Comparison of ENCODE assay signal across 9 cellular contexts in the genomic region with DNA sequence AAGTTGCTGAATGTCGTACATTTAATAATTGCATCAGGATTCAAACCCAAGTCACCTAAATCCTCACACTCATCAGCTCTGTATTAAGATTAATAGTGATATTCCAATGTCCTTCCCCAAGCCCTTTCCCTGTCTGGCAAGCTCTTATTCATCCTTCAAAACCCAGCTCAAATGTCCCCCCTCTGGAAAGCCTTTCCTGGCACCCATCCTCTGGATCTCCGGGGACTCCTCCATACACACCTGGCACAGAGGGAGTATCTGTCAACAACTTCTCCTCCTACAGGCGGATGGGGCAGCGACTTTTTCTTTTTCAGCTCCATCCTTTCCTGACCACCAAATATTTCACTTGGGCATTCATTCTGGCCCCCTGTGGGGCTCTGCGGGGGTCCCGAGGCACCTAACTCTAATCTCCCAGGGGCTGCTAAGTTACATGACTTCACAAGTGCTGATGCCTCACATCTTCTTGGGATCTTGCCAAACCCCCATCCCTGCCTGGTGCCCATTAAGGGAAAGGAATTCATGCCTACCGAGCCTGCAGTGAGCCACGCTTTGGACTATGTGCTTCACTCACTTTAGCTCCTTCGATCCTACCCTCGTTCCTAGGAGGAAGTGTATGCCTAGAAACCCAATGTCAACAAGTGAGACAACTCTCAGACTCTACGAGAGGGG. TPM values are rescaled to one million over a fixed set of nuclear protein-coding genes. Genes with fewer than 3 reads are reported as not detected.
DNase-seq lines count a peak whose midpoint lies in the region; FAIRE-seq lines count a peak whose summit lies in the region.
"Had no signal": no experiment of that assay in that cellular context is flagged by ENCODE, and none has a peak within 500 bp of the region (broad histone marks: within the 10 kb centered on the region; RNA-seq: fewer than 3 reads in every experiment).

No MANE protein-coding gene starts in this region.

- FAIRE-seq in RCC 7860 (lab: Jason Lieb, UNC) (peak; percentile 86), small intestine (lab: Jason Lieb, UNC) (no peak)

- 61 to 64% methylated on average over 11 of the region's 11 CpGs for WGBS in esophagus, 2 donors
- WGBS in small intestine, 3 donors: 41 to 65% (median 49%) methylated on average over 11 of the region's 11 CpGs

- H3K9me3 ChIP-seq in esophagus (ENCODE audit: control insufficient read depth in 2 of 2, insufficient read depth in 1 of 2, low read depth in 1 of 2, low read length in 1 of 2) (no peaks in the 10 kb centered on the region), small intestine (ENCODE audit: control insufficient read depth, low read depth) (no peaks in the 10 kb centered on the region)

- DNase-seq in EL (peak; percentile 78), RCC 7860 (ENCODE audit: low spot score) (peak; percentile 97), small intestine (peak; percentile 64), NCI-H748 treated with DMSO at 0.1 percent for 48 hours (lab: John Stamatoyannopoulos, UW) (no peak), dermis blood vessel endothelial cell (no peak), NCI-H1694 (lab: John Stamatoyannopoulos, UW) (no peak), Kasumi-1 (lab: John Stamatoyannopoulos, UW) (no peak)
- DNase-seq: nephron progenitor cell had no signal

- peak overlapping the region; percentile 21 to 45 for H3K27ac ChIP-seq in esophagus (ENCODE audit: low read depth in 2 of 2, low read length in 1 of 2)
- no peak overlapping the region for H3K27ac ChIP-seq in small intestine (ENCODE audit: low read depth in 1 of 2, low read length in 1 of 2)

- H3K27me3 ChIP-seq in esophagus (ENCODE audit: control insufficient read depth in 1 of 2, insufficient read depth in 2 of 2, low read length in 2 of 2) (no peaks in the 10 kb centered on the region), small intestine (ENCODE audit: control insufficient read depth in 2 of 2, insufficient read depth in 2 of 2, low read length in 2 of 2) (no peaks in the 10 kb centered on the region)

- H3K36me3 ChIP-seq in esophagus (ENCODE audit: control insufficient read depth in 2 of 2, insufficient read depth in 2 of 2, low read length in 1 of 2): no peaks in the 10 kb centered on the region
- H3K36me3 ChIP-seq in small intestine (ENCODE audit: control insufficient read depth in 2 of 2, insufficient read depth in 2 of 2, low read length in 2 of 2): no peaks in the 10 kb centered on the region

- H3K4me1 ChIP-seq in esophagus (ENCODE audit: control insufficient read depth in 2 of 2, insufficient read depth in 2 of 2, low read length in 1 of 2) (peaks cover 2 to 13% of the 10 kb centered on the region in 2 donors), small intestine (ENCODE audit: control insufficient read depth in 2 of 2, insufficient read depth in 1 of 2, low read depth in 1 of 2, low read length in 1 of 2) (peaks cover 0 to 5% of the 10 kb centered on the region in 2 donors)

- no peak overlapping the region for H3K4me3 ChIP-seq in esophagus (ENCODE audit: low read depth in 1 of 2, low read length in 2 of 2)
- H3K4me3 ChIP-seq in small intestine (ENCODE audit: low read depth in 1 of 2, low read length in 2 of 2): no peak overlapping the region

RNA-seq across cellular contexts. Expression of a gene that starts 15.2 kb away (rescaled TPM):
- polyA plus RNA-seq in esophagus (10 to 100 TPM; 16.4 to 20.0 TPM), small intestine (10 to 100 TPM; 34.9 to 92.3 (median 44.5) TPM)
- 418 and 719 TPM in 2 replicates for total RNA-seq in dermis blood vessel endothelial cell

RNA-seq across cellular contexts. Expression of a gene that starts 25.9 kb away (rescaled TPM):
- polyA plus RNA-seq in esophagus (under 1 TPM in 1 of 2 donors, not detected in 1; 0.02 TPM), small intestine (under 1 TPM in 1 of 3 donors, not detected in 2; 0.06 TPM)
- 1.2 and 4.6 TPM in 2 replicates for total RNA-seq in dermis blood vessel endothelial cell

RNA-seq across cellular contexts. Expression of a gene that starts 53.1 kb away (rescaled TPM):
- polyA plus RNA-seq in esophagus (10 to 100 TPM; 38.6 to 62.0 TPM), small intestine (10 to 100 TPM; 55.5 to 72.2 (median 58.9) TPM)
- 145 and 159 TPM in 2 replicates for total RNA-seq in dermis blood vessel endothelial cell

Comparison
In these comparisons a context has a peak if more than half of its experiments do, and no peak if none do; other contexts are left out.
1. DNase-seq: peak in EL (single experiment), RCC 7860 (single experiment) and small intestine (single experiment); none in NCI-H748 treated with DMSO at 0.1 percent for 48 hours (single experiment), dermis blood vessel endothelial cell (single experiment), NCI-H1694 (single experiment) and Kasumi-1 (0 of 2).
2. H3K27ac ChIP-seq: peak in esophagus (2 of 2); none in small intestine (0 of 2).